In the genomic region with DNA sequence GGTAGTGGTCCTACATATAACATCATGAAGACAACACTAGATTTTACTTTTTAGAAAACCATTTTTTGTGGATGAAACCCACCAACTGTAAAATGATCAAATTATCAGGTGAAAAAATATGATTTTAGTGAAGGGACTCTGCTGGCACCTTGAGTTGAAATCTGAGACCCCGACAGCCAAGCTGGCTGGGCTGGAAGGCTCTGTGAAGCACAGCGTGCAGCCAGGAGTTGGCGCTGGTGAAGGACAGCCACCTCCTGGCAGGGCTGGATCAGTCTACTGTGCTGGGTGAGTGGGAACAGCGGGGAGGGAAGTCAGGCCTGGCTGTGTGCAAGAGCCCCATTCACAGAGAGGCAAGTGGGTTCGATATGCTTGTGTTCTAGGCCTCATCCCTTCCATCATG, we compare ENCODE assay signal across 2 cellular contexts.
TF ChIP-seq lines count a peak whose summit lies in the region.

No MANE protein-coding gene starts in this region.

TF ChIP-seq in GM23338, 12 proteins besides CTCF, POLR2A, EP300 and RAD21 (continues in another document):
- TF ChIP-seq NANOG (IDR thresholded peaks at IDR 0.05; ENCODE audit: borderline replicate concordance) (no peak), CREB1 (CRISPR knock-in tag; IDR thresholded peaks at IDR 0.05; ENCODE audit: low read depth) (no peak), EZH2phosphoT487 (IDR thresholded peaks at IDR 0.05; ENCODE audit: unreplicated experiment) (no peak), ZNF114 (CRISPR knock-in tag; IDR thresholded peaks at IDR 0.05) (no peak), POLR2AphosphoS5 (IDR thresholded peaks at IDR 0.05; ENCODE audit: low read depth) (no peak), EZH2 (IDR thresholded peaks at IDR 0.05; ENCODE audit: low read depth, unreplicated experiment) (no peak), STAT1 (IDR thresholded peaks at IDR 0.05; ENCODE audit: unreplicated experiment) (no peak)
- TF ChIP-seq, protein P1, sequence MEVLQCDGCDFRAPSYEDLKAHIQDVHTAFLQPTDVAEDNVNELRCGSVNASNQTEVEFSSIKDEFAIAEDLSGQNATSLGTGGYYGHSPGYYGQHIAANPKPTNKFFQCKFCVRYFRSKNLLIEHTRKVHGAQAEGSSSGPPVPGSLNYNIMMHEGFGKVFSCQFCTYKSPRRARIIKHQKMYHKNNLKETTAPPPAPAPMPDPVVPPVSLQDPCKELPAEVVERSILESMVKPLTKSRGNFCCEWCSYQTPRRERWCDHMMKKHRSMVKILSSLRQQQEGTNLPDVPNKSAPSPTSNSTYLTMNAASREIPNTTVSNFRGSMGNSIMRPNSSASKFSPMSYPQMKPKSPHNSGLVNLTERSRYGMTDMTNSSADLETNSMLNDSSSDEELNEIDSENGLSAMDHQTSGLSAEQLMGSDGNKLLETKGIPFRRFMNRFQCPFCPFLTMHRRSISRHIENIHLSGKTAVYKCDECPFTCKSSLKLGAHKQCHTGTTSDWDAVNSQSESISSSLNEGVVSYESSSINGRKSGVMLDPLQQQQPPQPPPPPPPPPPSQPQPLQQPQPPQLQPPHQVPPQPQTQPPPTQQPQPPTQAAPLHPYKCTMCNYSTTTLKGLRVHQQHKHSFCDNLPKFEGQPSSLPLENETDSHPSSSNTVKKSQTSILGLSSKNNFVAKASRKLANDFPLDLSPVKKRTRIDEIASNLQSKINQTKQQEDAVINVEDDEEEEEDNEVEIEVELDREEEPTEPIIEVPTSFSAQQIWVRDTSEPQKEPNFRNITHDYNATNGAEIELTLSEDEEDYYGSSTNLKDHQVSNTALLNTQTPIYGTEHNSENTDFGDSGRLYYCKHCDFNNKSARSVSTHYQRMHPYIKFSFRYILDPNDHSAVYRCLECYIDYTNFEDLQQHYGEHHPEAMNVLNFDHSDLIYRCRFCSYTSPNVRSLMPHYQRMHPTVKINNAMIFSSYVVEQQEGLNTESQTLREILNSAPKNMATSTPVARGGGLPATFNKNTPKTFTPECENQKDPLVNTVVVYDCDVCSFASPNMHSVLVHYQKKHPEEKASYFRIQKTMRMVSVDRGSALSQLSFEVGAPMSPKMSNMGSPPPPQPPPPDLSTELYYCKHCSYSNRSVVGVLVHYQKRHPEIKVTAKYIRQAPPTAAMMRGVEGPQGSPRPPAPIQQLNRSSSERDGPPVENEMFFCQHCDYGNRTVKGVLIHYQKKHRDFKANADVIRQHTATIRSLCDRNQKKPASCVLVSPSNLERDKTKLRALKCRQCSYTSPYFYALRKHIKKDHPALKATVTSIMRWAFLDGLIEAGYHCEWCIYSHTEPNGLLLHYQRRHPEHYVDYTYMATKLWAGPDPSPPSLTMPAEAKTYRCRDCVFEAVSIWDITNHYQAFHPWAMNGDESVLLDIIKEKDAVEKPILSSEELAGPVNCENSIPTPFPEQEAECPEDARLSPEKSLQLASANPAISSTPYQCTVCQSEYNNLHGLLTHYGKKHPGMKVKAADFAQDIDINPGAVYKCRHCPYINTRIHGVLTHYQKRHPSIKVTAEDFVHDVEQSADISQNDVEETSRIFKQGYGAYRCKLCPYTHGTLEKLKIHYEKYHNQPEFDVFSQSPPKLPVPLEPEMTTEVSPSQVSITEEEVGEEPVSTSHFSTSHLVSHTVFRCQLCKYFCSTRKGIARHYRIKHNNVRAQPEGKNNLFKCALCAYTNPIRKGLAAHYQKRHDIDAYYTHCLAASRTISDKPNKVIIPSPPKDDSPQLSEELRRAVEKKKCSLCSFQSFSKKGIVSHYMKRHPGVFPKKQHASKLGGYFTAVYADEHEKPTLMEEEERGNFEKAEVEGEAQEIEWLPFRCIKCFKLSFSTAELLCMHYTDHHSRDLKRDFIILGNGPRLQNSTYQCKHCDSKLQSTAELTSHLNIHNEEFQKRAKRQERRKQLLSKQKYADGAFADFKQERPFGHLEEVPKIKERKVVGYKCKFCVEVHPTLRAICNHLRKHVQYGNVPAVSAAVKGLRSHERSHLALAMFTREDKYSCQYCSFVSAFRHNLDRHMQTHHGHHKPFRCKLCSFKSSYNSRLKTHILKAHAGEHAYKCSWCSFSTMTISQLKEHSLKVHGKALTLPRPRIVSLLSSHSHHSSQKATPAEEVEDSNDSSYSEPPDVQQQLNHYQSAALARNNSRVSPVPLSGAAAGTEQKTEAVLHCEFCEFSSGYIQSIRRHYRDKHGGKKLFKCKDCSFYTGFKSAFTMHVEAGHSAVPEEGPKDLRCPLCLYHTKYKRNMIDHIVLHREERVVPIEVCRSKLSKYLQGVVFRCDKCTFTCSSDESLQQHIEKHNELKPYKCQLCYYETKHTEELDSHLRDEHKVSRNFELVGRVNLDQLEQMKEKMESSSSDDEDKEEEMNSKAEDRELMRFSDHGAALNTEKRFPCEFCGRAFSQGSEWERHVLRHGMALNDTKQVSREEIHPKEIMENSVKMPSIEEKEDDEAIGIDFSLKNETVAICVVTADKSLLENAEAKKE (CRISPR knock-in tag; IDR thresholded peaks at IDR 0.05), result no peak
- TF ChIP-seq, protein P2, sequence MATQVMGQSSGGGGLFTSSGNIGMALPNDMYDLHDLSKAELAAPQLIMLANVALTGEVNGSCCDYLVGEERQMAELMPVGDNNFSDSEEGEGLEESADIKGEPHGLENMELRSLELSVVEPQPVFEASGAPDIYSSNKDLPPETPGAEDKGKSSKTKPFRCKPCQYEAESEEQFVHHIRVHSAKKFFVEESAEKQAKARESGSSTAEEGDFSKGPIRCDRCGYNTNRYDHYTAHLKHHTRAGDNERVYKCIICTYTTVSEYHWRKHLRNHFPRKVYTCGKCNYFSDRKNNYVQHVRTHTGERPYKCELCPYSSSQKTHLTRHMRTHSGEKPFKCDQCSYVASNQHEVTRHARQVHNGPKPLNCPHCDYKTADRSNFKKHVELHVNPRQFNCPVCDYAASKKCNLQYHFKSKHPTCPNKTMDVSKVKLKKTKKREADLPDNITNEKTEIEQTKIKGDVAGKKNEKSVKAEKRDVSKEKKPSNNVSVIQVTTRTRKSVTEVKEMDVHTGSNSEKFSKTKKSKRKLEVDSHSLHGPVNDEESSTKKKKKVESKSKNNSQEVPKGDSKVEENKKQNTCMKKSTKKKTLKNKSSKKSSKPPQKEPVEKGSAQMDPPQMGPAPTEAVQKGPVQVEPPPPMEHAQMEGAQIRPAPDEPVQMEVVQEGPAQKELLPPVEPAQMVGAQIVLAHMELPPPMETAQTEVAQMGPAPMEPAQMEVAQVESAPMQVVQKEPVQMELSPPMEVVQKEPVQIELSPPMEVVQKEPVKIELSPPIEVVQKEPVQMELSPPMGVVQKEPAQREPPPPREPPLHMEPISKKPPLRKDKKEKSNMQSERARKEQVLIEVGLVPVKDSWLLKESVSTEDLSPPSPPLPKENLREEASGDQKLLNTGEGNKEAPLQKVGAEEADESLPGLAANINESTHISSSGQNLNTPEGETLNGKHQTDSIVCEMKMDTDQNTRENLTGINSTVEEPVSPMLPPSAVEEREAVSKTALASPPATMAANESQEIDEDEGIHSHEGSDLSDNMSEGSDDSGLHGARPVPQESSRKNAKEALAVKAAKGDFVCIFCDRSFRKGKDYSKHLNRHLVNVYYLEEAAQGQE (IDR thresholded peaks at IDR 0.05; ENCODE audit: unreplicated experiment), result no peak
- TF ChIP-seq, protein P3, sequence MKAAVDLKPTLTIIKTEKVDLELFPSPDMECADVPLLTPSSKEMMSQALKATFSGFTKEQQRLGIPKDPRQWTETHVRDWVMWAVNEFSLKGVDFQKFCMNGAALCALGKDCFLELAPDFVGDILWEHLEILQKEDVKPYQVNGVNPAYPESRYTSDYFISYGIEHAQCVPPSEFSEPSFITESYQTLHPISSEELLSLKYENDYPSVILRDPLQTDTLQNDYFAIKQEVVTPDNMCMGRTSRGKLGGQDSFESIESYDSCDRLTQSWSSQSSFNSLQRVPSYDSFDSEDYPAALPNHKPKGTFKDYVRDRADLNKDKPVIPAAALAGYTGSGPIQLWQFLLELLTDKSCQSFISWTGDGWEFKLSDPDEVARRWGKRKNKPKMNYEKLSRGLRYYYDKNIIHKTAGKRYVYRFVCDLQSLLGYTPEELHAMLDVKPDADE (IDR thresholded peaks at IDR 0.05), result no peak

TF ChIP-seq in IMR-90, 13 proteins besides CTCF, POLR2A, EP300 and RAD21:
- TF ChIP-seq CHD1 (IDR thresholded peaks at IDR 0.05; ENCODE audit: low read depth, low read length) (no peak), RFX5 (IDR thresholded peaks at IDR 0.05; ENCODE audit: low read depth, low read length) (no peak), RCOR1 (IDR thresholded peaks at IDR 0.05; ENCODE audit: insufficient replicate concordance, low read length) (no peak), MAZ (IDR thresholded peaks at IDR 0.05; ENCODE audit: borderline replicate concordance, low read depth, low read length) (no peak), SMC3 (IDR thresholded peaks at IDR 0.05; ENCODE audit: low read depth, low read length) (no peak), BHLHE40 (IDR thresholded peaks at IDR 0.05; ENCODE audit: low read depth, low read length) (no peak), NFE2L2 (IDR thresholded peaks at IDR 0.05; ENCODE audit: low read depth, low read length) (no peak), MXI1 (IDR thresholded peaks at IDR 0.05; ENCODE audit: borderline replicate concordance, low read depth, low read length) (no peak), FOS (IDR thresholded peaks at IDR 0.05; ENCODE audit: low read depth, low read length) (no peak)
- TF ChIP-seq, protein P4, sequence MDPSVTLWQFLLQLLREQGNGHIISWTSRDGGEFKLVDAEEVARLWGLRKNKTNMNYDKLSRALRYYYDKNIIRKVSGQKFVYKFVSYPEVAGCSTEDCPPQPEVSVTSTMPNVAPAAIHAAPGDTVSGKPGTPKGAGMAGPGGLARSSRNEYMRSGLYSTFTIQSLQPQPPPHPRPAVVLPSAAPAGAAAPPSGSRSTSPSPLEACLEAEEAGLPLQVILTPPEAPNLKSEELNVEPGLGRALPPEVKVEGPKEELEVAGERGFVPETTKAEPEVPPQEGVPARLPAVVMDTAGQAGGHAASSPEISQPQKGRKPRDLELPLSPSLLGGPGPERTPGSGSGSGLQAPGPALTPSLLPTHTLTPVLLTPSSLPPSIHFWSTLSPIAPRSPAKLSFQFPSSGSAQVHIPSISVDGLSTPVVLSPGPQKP (IDR thresholded peaks at IDR 0.05; ENCODE audit: borderline replicate concordance, low read depth, low read length), result no peak
- TF ChIP-seq, protein P5, sequence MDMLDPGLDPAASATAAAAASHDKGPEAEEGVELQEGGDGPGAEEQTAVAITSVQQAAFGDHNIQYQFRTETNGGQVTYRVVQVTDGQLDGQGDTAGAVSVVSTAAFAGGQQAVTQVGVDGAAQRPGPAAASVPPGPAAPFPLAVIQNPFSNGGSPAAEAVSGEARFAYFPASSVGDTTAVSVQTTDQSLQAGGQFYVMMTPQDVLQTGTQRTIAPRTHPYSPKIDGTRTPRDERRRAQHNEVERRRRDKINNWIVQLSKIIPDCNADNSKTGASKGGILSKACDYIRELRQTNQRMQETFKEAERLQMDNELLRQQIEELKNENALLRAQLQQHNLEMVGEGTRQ (IDR thresholded peaks at IDR 0.05; ENCODE audit: low read depth, low read length), result no peak
